In genomic region chr21:28442624-28443023, GRCh38 we compare ENCODE assay signal across 15 cellular contexts.
DNase-seq lines count a peak whose midpoint lies in the region; ATAC-seq, FAIRE-seq and TF ChIP-seq lines count a peak whose summit lies in the region.
"Had no signal": no experiment of that assay in that cellular context is flagged by ENCODE, and none has a peak within 500 bp of the region (broad histone marks: within the 10 kb centered on the region; RNA-seq: fewer than 3 reads in every experiment).

No MANE protein-coding gene starts in this region.

- H3K18ac ChIP-seq in IMR-90 (ENCODE audit: low read depth, low read length), result no peak overlapping the region

- dilution Hi-C loops in IMR-90 (cut with HindIII; ENCODE audit: low sequenced_read_pairs, unreplicated experiment), result no loop called here

- H3K4me3 ChIP-seq in AG10803 (ENCODE audit: low read length) (no peak overlapping the region), IMR-90 (ENCODE audit: insufficient read depth, low read depth, low read length) (no peak overlapping the region), bronchial epithelial cell (ENCODE audit: low read depth, low read length) (no peak overlapping the region), ovary (no peak overlapping the region)
- H3K4me3 ChIP-seq: stomach had no signal

- intact Hi-C loops in IMR-90 (cut with micrococcal nuclease) (loop anchor here (5.0 kb wide), 1 partner anchor 1595 kb away; the partner anchor contains the start of gene ADAMTS1), ovary (cut with DNase I) (no loop called here)

- H3K56ac ChIP-seq in IMR-90 (ENCODE audit: extremely low read depth, insufficient read depth, low read length), result no peak overlapping the region

- H3K27me3 ChIP-seq in IMR-90 (ENCODE audit: control insufficient read depth, insufficient read depth, low read length), result no peaks in the 10 kb centered on the region
- H3K27me3 ChIP-seq in bronchial epithelial cell (ENCODE audit: control insufficient read depth, insufficient read depth, low read length), result no peaks in the 10 kb centered on the region
- H3K27me3 ChIP-seq in ovary, result no peaks in the 10 kb centered on the region
- H3K27me3 ChIP-seq: stomach had no signal

- no peak overlapping the region; the same call in 1 of the 2 replicates for H3K4me2 ChIP-seq in IMR-90 (ENCODE audit: low read depth, low read length)
- H3K4me2 ChIP-seq: KMS-11 had no signal

- no peak for TF ChIP-seq CTCF in AG10803 (conservative IDR thresholded peaks at IDR 0.05; ENCODE audit: low read length)
- TF ChIP-seq CTCF in IMR-90 (conservative IDR thresholded peaks at IDR 0.05; ENCODE audit: low read depth, low read length), result no peak
- TF ChIP-seq CTCF in bronchial epithelial cell (IDR thresholded peaks at IDR 0.05; ENCODE audit: insufficient read depth, low read length, severe bottlenecking), result no peak
- TF ChIP-seq CTCF in ovary (IDR thresholded peaks at IDR 0.05), result no peak

- H3K4me1 ChIP-seq in IMR-90 (ENCODE audit: control insufficient read depth, insufficient read depth, low read length), result peaks cover 12% of the 10 kb centered on the region; the same call in 1 of the 2 replicates
- no peaks in the 10 kb centered on the region for H3K4me1 ChIP-seq in ovary (ENCODE audit: insufficient read depth)
- H3K4me1 ChIP-seq: stomach had no signal

- peak overlapping the region; percentile 69 for H2BK5ac ChIP-seq in IMR-90 (ENCODE audit: low read depth, low read length, poor library complexity, severe bottlenecking)

- H3K23ac ChIP-seq in IMR-90 (ENCODE audit: low read depth, low read length), result no peak overlapping the region

- H3K27ac ChIP-seq in IMR-90 (ENCODE audit: insufficient read depth, low read length) (no peak overlapping the region), ovary (no peak overlapping the region)
- H3K27ac ChIP-seq: KMS-11, stomach had no signal

- POLR2A ChIA-PET in IMR-90 (lab: Charles Lee; ENCODE audit: unreplicated experiment), result no interaction called here

- no peak overlapping the region for H2AK5ac ChIP-seq in IMR-90 (ENCODE audit: low read depth, low read length)

- H2AK9ac ChIP-seq in IMR-90 (replicated peaks; ENCODE audit: low read depth, low read length, poor library complexity), result no peak overlapping the region

- no peak for TF ChIP-seq POLR2A in IMR-90 (IDR thresholded peaks at IDR 0.05; ENCODE audit: low read depth, low read length)
- TF ChIP-seq POLR2A in ovary (IDR thresholded peaks at IDR 0.05), result no peak

- peak; percentile 97 for DNase-seq in AG10803 (ENCODE audit: low read depth)
- peak; percentile 86 for DNase-seq in IMR-90
- DNase-seq in bronchial epithelial cell (ENCODE audit: low read depth), result peak; percentile 72
- peak; percentile 89 for DNase-seq in iris pigment epithelial cell (ENCODE audit: low read depth)
- no peak for DNase-seq in mesenteric fat pad (ENCODE audit: low spot score)
- DNase-seq in ovary, result no peak
- DNase-seq in iPS-NIHi7 (ENCODE audit: extremely low spot score), result no peak
- no peak for DNase-seq in globus pallidus (ENCODE audit: low spot score)
- DNase-seq: activated CD4-positive, CD25-positive, alpha-beta regulatory T cell treated with anti-CD3 and anti-CD28 coated beads, Interleukin-2, amount 50 U/mL, for 72 hours; activated CD8-positive, alpha-beta memory T cell treated with anti-CD3 and anti-CD28 coated beads, Interleukin-2, amount 50 U/mL, for 48 hours; left colon; posterior cingulate gyrus; SHP77; stomach had no signal

- H2BK15ac ChIP-seq in IMR-90 (ENCODE audit: low read depth, low read length), result no peak overlapping the region

- no peak overlapping the region for H3K9ac ChIP-seq in IMR-90 (ENCODE audit: low read depth, low read length)
- H3K9ac ChIP-seq: KMS-11 had no signal

- no peak overlapping the region for H4K8ac ChIP-seq in IMR-90 (ENCODE audit: low read depth in 2 of 2, low read length in 2 of 2)

- ATAC-seq in IMR-90 (ENCODE audit: low read depth), result peak; percentile 49; the same call in 1 of the 2 replicates
- ATAC-seq: left colon had no signal

- CTCF ChIA-PET in IMR-90 (lab: Yijun Ruan, JAX), result interaction anchor here (0.5 to 1.1 kb wide), 2 partner anchors 13 to 95 kb away, joined by 3 read pairs; no protein-coding TSS in a partner anchor

- H2AFZ ChIP-seq in IMR-90 (replicated peaks; ENCODE audit: low read length, poor library complexity), result no peak overlapping the region

- TF ChIP-seq EP300 in ovary (IDR thresholded peaks at IDR 0.05), result no peak

- no peak overlapping the region; the same call in 1 of the 2 replicates for H2BK120ac ChIP-seq in IMR-90 (ENCODE audit: low read depth, low read length)

- BruUV-seq in IMR-90 (replicated peaks; lab: Mats Ljungman, UMichigan), result no TSS peak

- no peak overlapping the region for H4K91ac ChIP-seq in IMR-90 (ENCODE audit: insufficient read depth, low read depth, low read length)

- in situ Hi-C loops in IMR-90 (cut with MboI; ENCODE audit: low sequenced_read_pairs), result no loop called here

- no peak overlapping the region for H4K5ac ChIP-seq in IMR-90 (ENCODE audit: low read depth, low read length)

- H3K14ac ChIP-seq in IMR-90 (replicated peaks; ENCODE audit: low read depth, low read length), result no peak overlapping the region

- H3K9me3 ChIP-seq in IMR-90 (ENCODE audit: control insufficient read depth, insufficient read depth, low read length) (no peaks in the 10 kb centered on the region), ovary (no peaks in the 10 kb centered on the region)
- H3K9me3 ChIP-seq: stomach had no signal

- FAIRE-seq in bronchial epithelial cell (lab: Jason Lieb, UNC), result no peak

- H3K4ac ChIP-seq in IMR-90 (ENCODE audit: low read depth, low read length), result no peak overlapping the region

- no peak for TF ChIP-seq RAD21 in IMR-90 (IDR thresholded peaks at IDR 0.05; ENCODE audit: low read length)

- no peak overlapping the region for H2BK20ac ChIP-seq in IMR-90 (ENCODE audit: low read depth, low read length)

- no peaks in the 10 kb centered on the region for H3K36me3 ChIP-seq in IMR-90 (ENCODE audit: control insufficient read depth, insufficient read depth, low read length)
- H3K36me3 ChIP-seq in bronchial epithelial cell (ENCODE audit: control insufficient read depth, insufficient read depth, low read length), result no peaks in the 10 kb centered on the region
- H3K36me3 ChIP-seq in ovary, result no peaks in the 10 kb centered on the region
- H3K36me3 ChIP-seq: stomach had no signal

- no peaks in the 10 kb centered on the region for H4K20me1 ChIP-seq in IMR-90 (ENCODE audit: insufficient read depth, low read length)

- no peaks in the 10 kb centered on the region for H3K79me1 ChIP-seq in IMR-90 (ENCODE audit: low read depth in 1 of 2, low read length in 2 of 2)

- H3K9me1 ChIP-seq in IMR-90 (ENCODE audit: insufficient read depth, low read length), result no peaks in the 10 kb centered on the region

TF ChIP-seq in IMR-90, 13 proteins besides CTCF, POLR2A, EP300 and RAD21:
- TF ChIP-seq ELK1 (IDR thresholded peaks at IDR 0.05; ENCODE audit: borderline replicate concordance, low read depth, low read length) (no peak), MXI1 (IDR thresholded peaks at IDR 0.05; ENCODE audit: borderline replicate concordance, low read depth, low read length) (no peak), BHLHE40 (IDR thresholded peaks at IDR 0.05; ENCODE audit: low read depth, low read length) (no peak), CEBPB (IDR thresholded peaks at IDR 0.05; ENCODE audit: low read depth, low read length) (peak; percentile 75)
- TF ChIP-seq, protein P1, sequence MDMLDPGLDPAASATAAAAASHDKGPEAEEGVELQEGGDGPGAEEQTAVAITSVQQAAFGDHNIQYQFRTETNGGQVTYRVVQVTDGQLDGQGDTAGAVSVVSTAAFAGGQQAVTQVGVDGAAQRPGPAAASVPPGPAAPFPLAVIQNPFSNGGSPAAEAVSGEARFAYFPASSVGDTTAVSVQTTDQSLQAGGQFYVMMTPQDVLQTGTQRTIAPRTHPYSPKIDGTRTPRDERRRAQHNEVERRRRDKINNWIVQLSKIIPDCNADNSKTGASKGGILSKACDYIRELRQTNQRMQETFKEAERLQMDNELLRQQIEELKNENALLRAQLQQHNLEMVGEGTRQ (IDR thresholded peaks at IDR 0.05; ENCODE audit: low read depth, low read length), result no peak

Comparison
In these comparisons a context has a peak if more than half of its experiments do, and no peak if none do; other contexts are left out.
1. DNase-seq: peak in AG10803 (single experiment), IMR-90 (single experiment), bronchial epithelial cell (single experiment) and iris pigment epithelial cell (single experiment); none in mesenteric fat pad (single experiment), ovary (0 of 5), iPS-NIHi7 (single experiment) and globus pallidus (single experiment).